7 cellular contexts compared by ENCODE assay signal in genomic region chr19:18007605-18007938, GRCh38. TPM values are rescaled to one million over a fixed set of nuclear protein-coding genes. Genes with fewer than 3 reads are reported as not detected.
A peak's percentile ranks its signal among the peaks of the same experiment; 100 is the strongest.
DNase-seq lines count a peak whose midpoint lies in the region; ATAC-seq, FAIRE-seq and TF ChIP-seq lines count a peak whose summit lies in the region.

No MANE protein-coding gene starts in this region.

- H3K9me3 Mint-ChIP-seq in endothelial cell (ENCODE audit: unreplicated experiment) (no peaks in the 10 kb centered on the region), nephron (peaks cover 2% of the 10 kb centered on the region)

- H4K20me1 ChIP-seq in OCI-LY3 (ENCODE audit: insufficient read depth, low read length): no peaks in the 10 kb centered on the region

- H3K9me3 ChIP-seq in OCI-LY3 (ENCODE audit: insufficient read depth, low read length): no peaks in the 10 kb centered on the region

- H3K4me3 Mint-ChIP-seq in endothelial cell (ENCODE audit: unreplicated experiment): peak overlapping the region; percentile 90
- H3K4me3 Mint-ChIP-seq in nephron: peak overlapping the region; percentile 87 to 92 (median 90)

- no peaks in the 10 kb centered on the region for H3K27me3 ChIP-seq in OCI-LY3 (ENCODE audit: low read depth, low read length)

- H3K4me1 Mint-ChIP-seq in endothelial cell (ENCODE audit: unreplicated experiment) (peaks cover 2% of the 10 kb centered on the region), nephron (peaks cover 6% of the 10 kb centered on the region)

- TF ChIP-seq CTCF in OCI-LY3 (IDR thresholded peaks at IDR 0.05; ENCODE audit: low read depth, low read length): no peak
- TF ChIP-seq CTCF in endothelial cell (IDR thresholded peaks at IDR 0.05; ENCODE audit: unreplicated experiment): no peak
- no peak for TF ChIP-seq CTCF in nephron (IDR thresholded peaks at IDR 0.05; ENCODE audit: unreplicated experiment in 3 of 3)
- TF ChIP-seq CTCF in D721Med (IDR thresholded peaks at IDR 0.05; ENCODE audit: insufficient read depth, missing control alignments): no peak

- H3K27me3 Mint-ChIP-seq in endothelial cell (ENCODE audit: unreplicated experiment) (peaks cover 9% of the 10 kb centered on the region), nephron (ENCODE audit: low read depth) (peaks cover 10% of the 10 kb centered on the region)

- peaks cover 17% of the 10 kb centered on the region for H3K79me2 ChIP-seq in OCI-LY3 (ENCODE audit: low read length)

- H3K36me3 Mint-ChIP-seq in endothelial cell (ENCODE audit: low read depth, unreplicated experiment) (peaks cover 3% of the 10 kb centered on the region), nephron (ENCODE audit: low read depth) (no peaks in the 10 kb centered on the region)

- FAIRE-seq in D721Med (lab: Jason Lieb, UNC): no peak

- no peak overlapping the region for H3K4me3 ChIP-seq in OCI-LY3 (ENCODE audit: low read length)

- H3K27ac Mint-ChIP-seq in endothelial cell (ENCODE audit: unreplicated experiment): no peak overlapping the region
- no peak overlapping the region for H3K27ac Mint-ChIP-seq in nephron

- H3K9ac ChIP-seq in OCI-LY3 (ENCODE audit: low read length): no peak overlapping the region

- peak overlapping the region; percentile 62 for H3K4me2 ChIP-seq in OCI-LY3 (ENCODE audit: low read length)

- H3K4me1 ChIP-seq in OCI-LY3 (ENCODE audit: low read length): peaks cover 10% of the 10 kb centered on the region

- H3K36me3 ChIP-seq in OCI-LY3 (replicated peaks; ENCODE audit: low read depth, low read length): peaks cover 40% of the 10 kb centered on the region

- H3K27ac ChIP-seq in OCI-LY3 (ENCODE audit: low read length): no peak overlapping the region

- no peak for DNase-seq in endothelial cell (ENCODE audit: low spot score)
- no peak for DNase-seq in GDM1 (lab: John Stamatoyannopoulos, UW)
- no peak for DNase-seq in stimulated activated CD4-positive, alpha-beta T cell treated with anti-CD3 and anti-CD28 coated beads, Interleukin-1b, Interleukin-23, amount 100 ng/mL, for 48 hours
- DNase-seq in D721Med (ENCODE audit: insufficient read length, low spot score): no peak

- no peak overlapping the region for H2AFZ ChIP-seq in OCI-LY3 (ENCODE audit: low read depth, low read length)

- peak; percentile 24 for ATAC-seq in GM21619 (IDR thresholded peaks at IDR 0.05; ENCODE audit: unreplicated experiment)

RNA-seq across cellular contexts. Expression of gene ARRDC2, which starts 0.4 kb away (rescaled TPM):
- 2.8 TPM for total RNA-seq in endothelial cell (ENCODE audit: unreplicated experiment)

RNA-seq across cellular contexts. Expression of gene KCNN1, which starts 40.7 kb away (rescaled TPM):
- 19.3 TPM for total RNA-seq in endothelial cell (ENCODE audit: unreplicated experiment)
